20 cellular contexts compared by ENCODE assay signal in the genomic region with DNA sequence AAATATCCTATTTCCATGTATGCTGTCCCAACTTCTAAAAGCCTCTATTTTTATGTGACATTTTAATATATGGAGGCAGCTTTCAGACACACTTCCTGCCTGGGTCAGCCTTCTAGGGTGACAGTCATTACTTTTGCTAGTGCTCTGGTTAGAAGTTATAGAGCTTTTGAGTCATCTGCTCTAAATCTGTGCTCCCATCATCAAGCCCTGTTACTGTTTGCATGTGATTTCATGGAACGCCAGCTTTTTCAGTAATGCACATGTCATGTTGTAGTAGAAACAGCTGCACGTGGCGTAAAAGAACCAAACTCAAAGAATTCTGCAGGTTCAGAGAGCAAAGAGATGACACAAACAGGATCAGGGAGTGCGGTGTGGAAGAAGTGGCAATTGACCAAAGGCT.
"Had no signal": no experiment of that assay in that cellular context is flagged by ENCODE, and none has a peak within 500 bp of the region (broad histone marks: within the 10 kb centered on the region; RNA-seq: fewer than 3 reads in every experiment).

No MANE protein-coding gene starts in this region.

- DNase-seq: activated CD4-positive, alpha-beta T cell treated with anti-CD3 and anti-CD28 coated beads, Interleukin-2, amount 10 ng/mL, durations not matched to agents 24 days and 14 days; activated CD8-positive, alpha-beta memory T cell treated with anti-CD3 and anti-CD28 coated beads, Interleukin-2, amount 50 U/mL, for 48 hours; activated CD8-positive, alpha-beta T cell treated with anti-CD3 and anti-CD28 coated beads, Interleukin-2, amount 10 ng/mL, durations not matched to agents 7 days and 5 days; activated naive CD4-positive, alpha-beta T cell treated with anti-CD3 and anti-CD28 coated beads for 36 hours; endodermal cell; islet precursor cell; left lung; mammary epithelial cell; mucosa of descending colon; naive thymus-derived CD4-positive, alpha-beta T cell; posterior cingulate gyrus; small intestine; stimulated activated CD4-positive, alpha-beta T cell treated with anti-CD3 and anti-CD28 coated beads, Interleukin-4, amount 100 ng/mL, for 4 hours; stimulated activated CD8-positive, alpha-beta memory T cell treated with anti-CD3 and anti-CD28 coated beads, Interleukin-4, amount 100 ng/mL, for 48 hours; stimulated activated naive CD8-positive, alpha-beta T cell treated with anti-CD3 and anti-CD28 coated beads, Interleukin-15, Interleukin-2, amounts not matched to agents 100 U/mL and 50 U/mL, for 24 hours; transverse colon had no signal

- H3K4me3 ChIP-seq: hepatocyte, left lung, mucosa of descending colon, transverse colon had no signal

- H3K79me2 ChIP-seq: hepatocyte had no signal

- H3K36me3 Mint-ChIP-seq: naive thymus-derived CD4-positive, alpha-beta T cell had no signal

- H3K4me1 ChIP-seq: left lung, transverse colon had no signal

- H3K4me3 Mint-ChIP-seq: activated CD4-positive, alpha-beta T cell treated with anti-CD3 and anti-CD28 coated beads, Interleukin-2, amount 10 ng/mL, durations not matched to agents 24 days and 14 days; activated CD8-positive, alpha-beta T cell treated with anti-CD3 and anti-CD28 coated beads, Interleukin-2, amount 10 ng/mL, durations not matched to agents 7 days and 5 days; activated naive CD4-positive, alpha-beta T cell treated with anti-CD3 and anti-CD28 coated beads for 36 hours; activated T-helper 1 cell treated with anti-CD3 and anti-CD28 coated beads, Interleukin-12 subunit alpha, Interleukin-12 subunit beta, Interleukin-2, Interleukin-4 antibody, amounts not matched to agents 30 ng/mL and 10 ng/mL and 1 ng/mL, durations not matched to agents 14 hours and 24 hours and 36 hours; endodermal cell; naive thymus-derived CD4-positive, alpha-beta T cell; T-helper 1 cell treated with Interleukin-12 subunit alpha and Interleukin-12 subunit beta and Interleukin-4 antibody, amounts not matched to agents 30 μg/mL and 1 μg/mL, for 36 hours had no signal

- H2AFZ ChIP-seq: hepatocyte had no signal

- H3K4me2 ChIP-seq: hepatocyte had no signal

- H3K9me3 ChIP-seq: mucosa of descending colon had no signal

- ATAC-seq: activated CD8-positive, alpha-beta T cell treated with anti-CD3 and anti-CD28 coated beads, Interleukin-2, amount 10 ng/mL, durations not matched to agents 7 days and 5 days; left lung; mucosa of descending colon; naive thymus-derived CD4-positive, alpha-beta T cell; stimulated activated naive CD8-positive, alpha-beta T cell treated with anti-CD3 and anti-CD28 coated beads, Interleukin-15, Interleukin-2, amounts not matched to agents 100 U/mL and 50 U/mL, for 24 hours had no signal

- H3K36me3 ChIP-seq: left lung, transverse colon had no signal

- H3K27me3 ChIP-seq: hepatocyte, left lung, transverse colon had no signal

- H3K9me3 Mint-ChIP-seq: activated CD4-positive, alpha-beta T cell treated with anti-CD3 and anti-CD28 coated beads, Interleukin-2, amount 10 ng/mL, durations not matched to agents 24 days and 14 days; activated naive CD4-positive, alpha-beta T cell treated with anti-CD3 and anti-CD28 coated beads for 36 hours; T-helper 1 cell treated with Interleukin-12 subunit alpha and Interleukin-12 subunit beta and Interleukin-4 antibody, amounts not matched to agents 30 μg/mL and 1 μg/mL, for 36 hours had no signal

- H3K27ac ChIP-seq: hepatocyte, left lung, transverse colon had no signal

- H3K4me1 Mint-ChIP-seq: endodermal cell had no signal

- H3K27ac Mint-ChIP-seq: activated CD4-positive, alpha-beta T cell treated with anti-CD3 and anti-CD28 coated beads, Interleukin-2, amount 10 ng/mL, durations not matched to agents 24 days and 14 days; activated CD8-positive, alpha-beta T cell treated with anti-CD3 and anti-CD28 coated beads, Interleukin-2, amount 10 ng/mL, durations not matched to agents 7 days and 5 days; activated naive CD4-positive, alpha-beta T cell treated with anti-CD3 and anti-CD28 coated beads for 36 hours; activated T-helper 1 cell treated with anti-CD3 and anti-CD28 coated beads, Interleukin-12 subunit alpha, Interleukin-12 subunit beta, Interleukin-2, Interleukin-4 antibody, amounts not matched to agents 30 ng/mL and 10 ng/mL and 1 ng/mL, durations not matched to agents 14 hours and 24 hours and 36 hours; endodermal cell; naive thymus-derived CD4-positive, alpha-beta T cell; T-helper 1 cell treated with Interleukin-12 subunit alpha and Interleukin-12 subunit beta and Interleukin-4 antibody, amounts not matched to agents 30 μg/mL and 1 μg/mL, for 36 hours had no signal

- FAIRE-seq: astrocyte, small intestine had no signal
